8 cellular contexts compared by ENCODE assay signal in the genomic region with DNA sequence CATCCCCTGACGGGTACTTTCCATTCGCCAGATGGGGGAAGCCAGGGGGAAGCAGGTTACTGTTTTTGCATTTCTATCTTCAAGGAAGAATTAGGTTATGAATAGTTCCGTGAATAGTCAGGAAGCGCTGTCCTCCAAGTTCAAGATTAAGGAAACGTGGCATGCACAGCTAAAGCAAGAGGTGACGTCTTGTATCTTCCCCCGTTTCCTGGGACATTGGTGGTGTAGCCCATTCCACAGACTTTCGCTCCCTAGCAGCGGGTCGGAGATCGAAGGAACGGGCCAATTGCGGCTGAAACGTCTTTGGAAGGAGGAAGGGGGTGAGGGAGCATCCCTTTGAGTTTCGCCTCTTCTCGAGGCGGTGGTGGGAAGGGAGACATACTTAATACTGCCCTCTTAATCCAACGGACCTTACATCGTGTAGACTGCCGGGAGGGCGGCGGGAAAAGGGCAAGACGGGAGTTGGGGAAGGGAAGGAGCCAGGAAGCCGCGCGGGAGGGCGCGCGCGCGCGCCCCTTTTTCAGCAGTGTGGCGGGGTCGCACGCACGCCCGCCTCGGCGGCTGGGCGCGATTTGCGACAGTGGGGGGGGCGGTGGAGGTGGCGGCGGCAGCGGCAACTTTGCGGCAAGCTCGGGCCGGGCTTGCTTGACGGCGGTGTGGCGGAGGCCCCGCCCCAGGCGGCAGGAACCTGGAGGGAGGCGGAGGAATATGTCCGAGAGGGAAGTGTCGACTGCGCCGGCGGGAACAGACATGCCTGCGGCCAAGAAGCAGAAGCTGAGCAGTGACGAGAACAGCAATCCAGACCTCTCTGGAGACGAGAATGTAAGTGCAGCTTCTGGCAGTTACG. TPM values are rescaled to one million over a fixed set of nuclear protein-coding genes. Genes with fewer than 3 reads are reported as not detected.
A peak's percentile ranks its signal among the peaks of the same experiment; 100 is the strongest.
DNase-seq lines count a peak whose midpoint lies in the region; TF ChIP-seq lines count a peak whose summit lies in the region.

A gene with protein sequence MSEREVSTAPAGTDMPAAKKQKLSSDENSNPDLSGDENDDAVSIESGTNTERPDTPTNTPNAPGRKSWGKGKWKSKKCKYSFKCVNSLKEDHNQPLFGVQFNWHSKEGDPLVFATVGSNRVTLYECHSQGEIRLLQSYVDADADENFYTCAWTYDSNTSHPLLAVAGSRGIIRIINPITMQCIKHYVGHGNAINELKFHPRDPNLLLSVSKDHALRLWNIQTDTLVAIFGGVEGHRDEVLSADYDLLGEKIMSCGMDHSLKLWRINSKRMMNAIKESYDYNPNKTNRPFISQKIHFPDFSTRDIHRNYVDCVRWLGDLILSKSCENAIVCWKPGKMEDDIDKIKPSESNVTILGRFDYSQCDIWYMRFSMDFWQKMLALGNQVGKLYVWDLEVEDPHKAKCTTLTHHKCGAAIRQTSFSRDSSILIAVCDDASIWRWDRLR (plus strand): TSS at position 232 of the 847 bp plus-strand sequence. CDS start 477 bp downstream, at position 709.

- CTCF ChIA-PET in activated naive CD4-positive, alpha-beta T cell treated with anti-CD3 and anti-CD28 coated beads for 36 hours (lab: Charles Lee), result interaction anchor here (0.6 to 2.8 kb wide), 3 partner anchors 15 to 176 kb away, joined by 4 to 9 read pairs (median 9); a partner anchor contains a TSS

- DNase-seq in GM04504 (ENCODE audit: low read depth), result peak; percentile 83
- peak; percentile 96 for DNase-seq in HFFc6
- DNase-seq in NAMALWA (ENCODE audit: low spot score), result peak; percentile 96
- DNase-seq in SK-MEL-5 (ENCODE audit: low read depth, low spot score), result peak; percentile 90
- DNase-seq in activated naive CD4-positive, alpha-beta T cell treated with anti-CD3 and anti-CD28 coated beads for 36 hours, result peak; percentile 94
- peak; percentile 93 for DNase-seq in globus pallidus (ENCODE audit: low spot score)
- DNase-seq in occipital lobe (lab: John Stamatoyannopoulos, UW), result peak; percentile 92

- no peaks in the 10 kb centered on the region for H3K9me3 Mint-ChIP-seq in HFFc6
- no peaks in the 10 kb centered on the region for H3K9me3 Mint-ChIP-seq in activated naive CD4-positive, alpha-beta T cell treated with anti-CD3 and anti-CD28 coated beads for 36 hours

- H3K4me1 Mint-ChIP-seq in HFFc6 (ENCODE audit: low read depth), result peaks cover 37% of the 10 kb centered on the region
- peaks cover 35% of the 10 kb centered on the region for H3K4me1 Mint-ChIP-seq in activated naive CD4-positive, alpha-beta T cell treated with anti-CD3 and anti-CD28 coated beads for 36 hours (ENCODE audit: low read depth)

- H3K27ac ChIP-seq in temporal lobe (ENCODE audit: low read depth, low read length), result peak within 1 kb of the TSS; percentile 96

- no peaks in the 10 kb centered on the region for H3K36me3 Mint-ChIP-seq in HFFc6 (ENCODE audit: low read depth)
- peaks cover 13% of the 10 kb centered on the region for H3K36me3 Mint-ChIP-seq in activated naive CD4-positive, alpha-beta T cell treated with anti-CD3 and anti-CD28 coated beads for 36 hours (ENCODE audit: low read depth)

- intact Hi-C loops in activated naive CD4-positive, alpha-beta T cell treated with anti-CD3 and anti-CD28 coated beads for 36 hours (cut with micrococcal nuclease), result loop anchor here (1.0 to 5.0 kb wide), 11 partner anchors 16 to 616 kb away; a partner anchor contains a TSS

- H3K27me3 Mint-ChIP-seq in HFFc6 (ENCODE audit: insufficient read depth), result no peaks in the 10 kb centered on the region; the same call in 1 of the 2 replicates
- no peaks in the 10 kb centered on the region for H3K27me3 Mint-ChIP-seq in activated naive CD4-positive, alpha-beta T cell treated with anti-CD3 and anti-CD28 coated beads for 36 hours (ENCODE audit: low read depth)

- TF ChIP-seq CTCF in HFFc6 (IDR thresholded peaks at IDR 0.05), result no peak; the same call in 1 of the 2 replicates

- no peak within 1 kb of the TSS for H3K27ac Mint-ChIP-seq in HFFc6
- no peak within 1 kb of the TSS for H3K27ac Mint-ChIP-seq in activated naive CD4-positive, alpha-beta T cell treated with anti-CD3 and anti-CD28 coated beads for 36 hours

- in situ Hi-C loops in SK-MEL-5 (cut with HindIII; ENCODE audit: low pct_unique_long_range_greater_than_20kb, low sequenced_read_pairs), result no loop called here

- H3K4me3 Mint-ChIP-seq in HFFc6, result no peak within 1 kb of the TSS
- no peak within 1 kb of the TSS for H3K4me3 Mint-ChIP-seq in activated naive CD4-positive, alpha-beta T cell treated with anti-CD3 and anti-CD28 coated beads for 36 hours

RNA-seq across cellular contexts. Expression of the gene that starts here (rescaled TPM):
- 10 to 100 TPM; 14.6 to 19.8 (median 17.1) TPM for total RNA-seq in HFFc6 (2021; fragmentation: NEBNext Ultra II Directional; extraction: Animal tissue kit (Norgen Biotek cat#: 25700))
- total RNA-seq in SK-MEL-5 (2014; rRNA removed; shearing (Covaris generic)), result 15.8 and 17.8 TPM in 2 replicates
- 11.1 and 12.7 TPM in 2 replicates for polyA plus RNA-seq in SK-MEL-5 (2015; cell fraction: cytosol; rRNA removed)
- polyA plus RNA-seq in SK-MEL-5 (2015; cell fraction: nucleus; rRNA removed), result 35.5 and 41.5 TPM in 2 replicates
- total RNA-seq in activated naive CD4-positive, alpha-beta T cell treated with anti-CD3 and anti-CD28 coated beads for 36 hours, result 10 to 100 TPM; 60.4 to 61.0 TPM
- total RNA-seq in occipital lobe, result 23.1 TPM
- total RNA-seq in temporal lobe, result 25.6 TPM

Comparison
In these comparisons a context has a peak if more than half of its experiments do, and no peak if none do; other contexts are left out.
1. Peak in every context shown above with its lines: DNase-seq and H3K27ac ChIP-seq.